ENCODE assay signal across 17 cellular contexts in genomic region chr9:75131700-75132099, GRCh38. TPM values are rescaled to one million over a fixed set of nuclear protein-coding genes. Genes with fewer than 3 reads are reported as not detected.
DNase-seq lines count a peak whose midpoint lies in the region; ATAC-seq and TF ChIP-seq lines count a peak whose summit lies in the region.
"Had no signal": no experiment of that assay in that cellular context is flagged by ENCODE, and none has a peak within 500 bp of the region (broad histone marks: within the 10 kb centered on the region; RNA-seq: fewer than 3 reads in every experiment).

No MANE protein-coding gene starts in this region.

- intact Hi-C loops in CD4-positive, alpha-beta T cell (cut with DNase I, micrococcal nuclease) = loop anchor here in 1 of 2 experiments (5.0 kb wide), 1 partner anchor 34 kb away; no protein-coding TSS in a partner anchor
- intact Hi-C loops in natural killer cell (cut with micrococcal nuclease) = no loop called here

- TF ChIP-seq CTCF in CD4-positive, alpha-beta T cell (IDR thresholded peaks at IDR 0.05) = no peak
- no peak for TF ChIP-seq CTCF in natural killer cell (IDR thresholded peaks at IDR 0.05)

- H3K4me3 Mint-ChIP-seq in CD4-positive, alpha-beta T cell = no peak overlapping the region
- H3K4me3 Mint-ChIP-seq in activated naive CD8-positive, alpha-beta T cell treated with anti-CD3 and anti-CD28 coated beads, Interleukin-2, amount 50 U/mL, for 24 hours = no peak overlapping the region
- H3K4me3 Mint-ChIP-seq in natural killer cell = no peak overlapping the region

- DNase-seq in CD4-positive, alpha-beta T cell = no peak
- DNase-seq in activated naive CD8-positive, alpha-beta T cell treated with anti-CD3 and anti-CD28 coated beads, Interleukin-2, amount 50 U/mL, for 24 hours = no peak
- no peak for DNase-seq in natural killer cell
- DNase-seq in activated CD4-positive, alpha-beta T cell treated with anti-CD3 and anti-CD28 coated beads, Interleukin-2, amount 50 U/mL, for 48 hours = no peak
- DNase-seq in mesenteric fat pad (ENCODE audit: low spot score) = no peak
- DNase-seq: ACHN, BE2C, Caco-2, MG63, NCI-H187 treated with DMSO at 0.1 percent for 48 hours, NCI-H2171, NCI-H446 treated with DMSO at 0.1 percent for 48 hours, NCI-H774, PC-9 had no signal

- no peak overlapping the region for H3K9ac ChIP-seq in BLaER1 treated with 17β-estradiol and CSF1 and Interleukin-3, amounts not matched to agents 10 nM and 100 nM

- H3K4me1 ChIP-seq in BLaER1 treated with 17β-estradiol and CSF1 and Interleukin-3, amounts not matched to agents 10 nM and 100 nM = peaks cover 0 to 17% (median 10%) of the 10 kb centered on the region in 10 experiments; a peak in 13 of 20 replicates
- H3K4me1 ChIP-seq: BE2C, Caco-2 had no signal

- H3K4me1 Mint-ChIP-seq in CD4-positive, alpha-beta T cell (ENCODE audit: low read depth) = peaks cover 65% of the 10 kb centered on the region
- H3K4me1 Mint-ChIP-seq in activated naive CD8-positive, alpha-beta T cell treated with anti-CD3 and anti-CD28 coated beads, Interleukin-2, amount 50 U/mL, for 24 hours = peaks cover 10% of the 10 kb centered on the region
- peaks cover 55 to 75% of the 10 kb centered on the region in 2 donors for H3K4me1 Mint-ChIP-seq in natural killer cell

- no peaks in the 10 kb centered on the region for H3K9me3 Mint-ChIP-seq in CD4-positive, alpha-beta T cell
- no peaks in the 10 kb centered on the region for H3K9me3 Mint-ChIP-seq in activated naive CD8-positive, alpha-beta T cell treated with anti-CD3 and anti-CD28 coated beads, Interleukin-2, amount 50 U/mL, for 24 hours
- no peaks in the 10 kb centered on the region for H3K9me3 Mint-ChIP-seq in natural killer cell

- H3K9me3 ChIP-seq in BLaER1 treated with 17β-estradiol and CSF1 and Interleukin-3, amounts not matched to agents 10 nM and 100 nM (replicated peaks in 1 of 11) = no peaks in the 10 kb centered on the region
- H3K9me3 ChIP-seq in CD4-positive, alpha-beta T cell (ENCODE audit: control insufficient read depth, low read length) = no peaks in the 10 kb centered on the region
- H3K9me3 ChIP-seq: BE2C, Caco-2, MG63 had no signal

- no peak for ATAC-seq in CD4-positive, alpha-beta T cell (ENCODE audit: poor library complexity)
- no peak for ATAC-seq in activated naive CD8-positive, alpha-beta T cell treated with anti-CD3 and anti-CD28 coated beads, Interleukin-2, amount 50 U/mL, for 24 hours
- ATAC-seq in natural killer cell (no peak), GM21576 (IDR thresholded peaks at IDR 0.05; ENCODE audit: unreplicated experiment) (no peak)
- ATAC-seq: HepG2 had no signal

- peak overlapping the region; percentile 65 for H3K27ac Mint-ChIP-seq in CD4-positive, alpha-beta T cell
- H3K27ac Mint-ChIP-seq in activated naive CD8-positive, alpha-beta T cell treated with anti-CD3 and anti-CD28 coated beads, Interleukin-2, amount 50 U/mL, for 24 hours = peak overlapping the region; percentile 23
- H3K27ac Mint-ChIP-seq in natural killer cell = peak overlapping the region; percentile 42 to 82

- peaks cover 82% of the 10 kb centered on the region for H3K36me3 Mint-ChIP-seq in CD4-positive, alpha-beta T cell (ENCODE audit: low read depth)
- H3K36me3 Mint-ChIP-seq in activated naive CD8-positive, alpha-beta T cell treated with anti-CD3 and anti-CD28 coated beads, Interleukin-2, amount 50 U/mL, for 24 hours (ENCODE audit: low read depth) = peaks cover 52% of the 10 kb centered on the region
- peaks cover 58% of the 10 kb centered on the region for H3K36me3 Mint-ChIP-seq in natural killer cell

- H3K4me3 ChIP-seq in BLaER1 treated with 17β-estradiol and CSF1 and Interleukin-3, amounts not matched to agents 10 nM and 100 nM = no peak overlapping the region
- H3K4me3 ChIP-seq: MG63, PC-9 had no signal

- no peaks in the 10 kb centered on the region for H3K27me3 Mint-ChIP-seq in CD4-positive, alpha-beta T cell
- no peaks in the 10 kb centered on the region for H3K27me3 Mint-ChIP-seq in activated naive CD8-positive, alpha-beta T cell treated with anti-CD3 and anti-CD28 coated beads, Interleukin-2, amount 50 U/mL, for 24 hours
- H3K27me3 Mint-ChIP-seq in natural killer cell (ENCODE audit: low read depth in 2 of 2) = no peaks in the 10 kb centered on the region

- H3K4me2 ChIP-seq in BLaER1 treated with 17β-estradiol and CSF1 and Interleukin-3, amounts not matched to agents 10 nM and 100 nM = peak overlapping the region in 7 of 11 experiments; percentile 11 to 51 (median 38); a peak in 9 of 22 replicates
- H3K4me2 ChIP-seq: PC-9 had no signal

- peak overlapping the region in 3 of 11 experiments; percentile 27 to 56 (median 49); a peak in 4 of 22 replicates for H3K27ac ChIP-seq in BLaER1 treated with 17β-estradiol and CSF1 and Interleukin-3, amounts not matched to agents 10 nM and 100 nM
- peak overlapping the region; percentile 18 for H3K27ac ChIP-seq in CD4-positive, alpha-beta T cell (ENCODE audit: low read depth, low read length)
- H3K27ac ChIP-seq: PC-9 had no signal

- no peaks in the 10 kb centered on the region for H3K27me3 ChIP-seq in BLaER1 treated with 17β-estradiol and CSF1 and Interleukin-3, amounts not matched to agents 10 nM and 100 nM
- H3K27me3 ChIP-seq in CD4-positive, alpha-beta T cell (ENCODE audit: control insufficient read depth, insufficient read depth, low read length) = no peaks in the 10 kb centered on the region
- H3K27me3 ChIP-seq: BE2C, MG63 had no signal

- peaks cover 56 to 94% (median 83%) of the 10 kb centered on the region in 11 experiments for H3K36me3 ChIP-seq in BLaER1 treated with 17β-estradiol and CSF1 and Interleukin-3, amounts not matched to agents 10 nM and 100 nM
- H3K36me3 ChIP-seq: BE2C, MG63 had no signal

- CTCF ChIA-PET in CD4-positive, alpha-beta T cell (lab: Charles Lee) = no interaction called here

- H4K20me1 ChIP-seq in BLaER1 treated with 17β-estradiol and CSF1 and Interleukin-3, amounts not matched to agents 10 nM and 100 nM = peaks cover 0 to 86% (median 0%) of the 10 kb centered on the region in 11 experiments; a peak in 7 of 22 replicates

- POLR2A ChIA-PET in CD4-positive, alpha-beta T cell (lab: Charles Lee) = interaction anchor here (0.7 to 5.9 kb wide), 4 partner anchors 9 to 147 kb away, joined by 3 to 26 read pairs (median 5); no protein-coding TSS in a partner anchor

RNA-seq across cellular contexts. Expression of gene OSTF1, which starts 43.4 kb away (rescaled TPM):
- 10 to 100 TPM; 31.3 to 32.8 TPM for total RNA-seq in CD4-positive, alpha-beta T cell
- total RNA-seq in natural killer cell (100 to 1,000 TPM; 140 to 187 (median 177) TPM), mesenteric fat pad (69.7 TPM)

RNA-seq across cellular contexts. Expression of gene NMRK1, which starts 43.7 kb away (rescaled TPM):
- 10 to 100 TPM; 45.3 to 46.5 TPM for total RNA-seq in CD4-positive, alpha-beta T cell
- total RNA-seq in natural killer cell = 10 to 100 TPM; 23.7 to 52.0 (median 44.4) TPM
- total RNA-seq in mesenteric fat pad = 33.7 TPM
